8 cellular contexts compared by ENCODE assay signal in genomic region chr7:73841689-73842247, GRCh38. TPM values are rescaled to one million over a fixed set of nuclear protein-coding genes. Genes with fewer than 3 reads are reported as not detected.
DNase-seq lines count a peak whose midpoint lies in the region; ATAC-seq and TF ChIP-seq lines count a peak whose summit lies in the region.

No MANE protein-coding gene starts in this region.

- no peaks in the 10 kb centered on the region for H3K9me3 ChIP-seq in HAP-1
- H3K9me3 ChIP-seq in skeletal muscle satellite cell (replicated peaks; ENCODE audit: low read length) = no peaks in the 10 kb centered on the region

- H3K4me3 ChIP-seq in HAP-1 (peak overlapping the region; percentile 53), WI38 (ENCODE audit: low read depth, low read length) (peak overlapping the region; percentile 66), skeletal muscle satellite cell (ENCODE audit: low read length) (peak overlapping the region; percentile 80)

- in situ Hi-C loops in HAP-1 (cut with MboI; ENCODE audit: low sequenced_read_pairs) = no loop called here

- no peaks in the 10 kb centered on the region for H3K36me3 ChIP-seq in HAP-1 (replicated peaks)
- H3K36me3 ChIP-seq in skeletal muscle satellite cell (ENCODE audit: insufficient read depth, low read length) = no peaks in the 10 kb centered on the region

- DNase-seq in HAP-1 (ENCODE audit: low spot score in 2 of 2) (peak in 1 of 2 experiments; percentile 32), left ventricle myocardium superior (no peak), SHP77 treated with DMSO at 0.1 percent for 48 hours (lab: John Stamatoyannopoulos, UW) (no peak), midbrain (lab: John Stamatoyannopoulos, UW) (no peak), NCI-H526 (lab: John Stamatoyannopoulos, UW) (no peak)

- H3K27me3 ChIP-seq in HAP-1 (ENCODE audit: low read depth) (no peaks in the 10 kb centered on the region), skeletal muscle satellite cell (ENCODE audit: control insufficient read depth, insufficient read depth, low read length) (no peaks in the 10 kb centered on the region)

- intact Hi-C loops in left ventricle myocardium superior (cut with micrococcal nuclease) = no loop called here

- ATAC-seq in left ventricle myocardium superior (peak; percentile 49), GM21825 (IDR thresholded peaks at IDR 0.05; ENCODE audit: unreplicated experiment) (no peak)

- peak overlapping the region; percentile 86 for H3K9ac ChIP-seq in skeletal muscle satellite cell (ENCODE audit: low read depth, low read length)

- peaks cover 6% of the 10 kb centered on the region for H3K4me1 ChIP-seq in HAP-1
- H3K4me1 ChIP-seq in skeletal muscle satellite cell (ENCODE audit: control insufficient read depth, insufficient read depth, low read length) = peaks cover 25% of the 10 kb centered on the region

- peak overlapping the region; percentile 96 for H3K4me2 ChIP-seq in skeletal muscle satellite cell (ENCODE audit: low read length)

- TF ChIP-seq CTCF in WI38 (IDR thresholded peaks at IDR 0.05; ENCODE audit: low read depth, low read length) = no peak

RNA-seq across cellular contexts. Expression of gene METTL27, which starts 0.5 kb away (rescaled TPM):
- total RNA-seq in left ventricle myocardium superior = 0.27 TPM
- 2.5 and 13.3 TPM in 2 replicates for total RNA-seq in skeletal muscle satellite cell (2012; rRNA removed)

RNA-seq across cellular contexts. Expression of gene CLDN4, which starts 11.0 kb away (rescaled TPM):
- total RNA-seq in left ventricle myocardium superior = not detected
- total RNA-seq in skeletal muscle satellite cell (2012; rRNA removed) = 1.8 and 7.6 TPM in 2 replicates

RNA-seq across cellular contexts. Expression of gene TMEM270, which starts 19.2 kb away (rescaled TPM):
- not detected for total RNA-seq in left ventricle myocardium superior
- not detected in 2 replicates for total RNA-seq in skeletal muscle satellite cell (2012; rRNA removed)
